In genomic region chr4:10033191-10033881, GRCh38 we compare ENCODE assay signal across 9 cellular contexts.
DNase-seq lines count a peak whose midpoint lies in the region; ATAC-seq and TF ChIP-seq lines count a peak whose summit lies in the region.
"Had no signal": no experiment of that assay in that cellular context is flagged by ENCODE, and none has a peak within 500 bp of the region (broad histone marks: within the 10 kb centered on the region; RNA-seq: fewer than 3 reads in every experiment).

No MANE protein-coding gene starts in this region.

- no peak overlapping the region for H3K4me3 ChIP-seq in NB4 (ENCODE audit: low read depth, low read length)
- no peak overlapping the region for H3K4me3 ChIP-seq in neutrophil (ENCODE audit: low read depth in 1 of 2, low read length in 1 of 2)
- H3K4me3 ChIP-seq: SJSA1 had no signal

- H3K9me3 ChIP-seq in neutrophil: no peaks in the 10 kb centered on the region
- H3K9me3 ChIP-seq: SJSA1 had no signal

- peaks cover 18 to 28% of the 10 kb centered on the region in 2 experiments for H3K4me1 ChIP-seq in neutrophil (ENCODE audit: control insufficient read depth in 1 of 2, insufficient read depth in 1 of 2, low read depth in 1 of 2, low read length in 1 of 2)
- H3K4me1 ChIP-seq: SJSA1 had no signal

- TF ChIP-seq POLR2A in NB4 (IDR thresholded peaks at IDR 0.05; ENCODE audit: extremely low read depth, insufficient read length): no peak

- DNase-seq in EL (peak; percentile 72), NB4 (ENCODE audit: low read depth) (peak; percentile 44), epithelial cell of prostate (ENCODE audit: low read depth, low spot score) (no peak), NCI-H2107 (lab: John Stamatoyannopoulos, UW) (no peak), inferior parietal cortex (ENCODE audit: extremely low spot score) (no peak)

- ATAC-seq in GM21526 (IDR thresholded peaks at IDR 0.05; ENCODE audit: low FRiP score, unreplicated experiment) (no peak), GM19455 (IDR thresholded peaks at IDR 0.05; ENCODE audit: unreplicated experiment) (no peak)

- TF ChIP-seq CTCF in NB4 (IDR thresholded peaks at IDR 0.05; ENCODE audit: low read depth, low read length) (no peak), neutrophil (IDR thresholded peaks at IDR 0.05) (no peak)

- no peaks in the 10 kb centered on the region for H3K27me3 ChIP-seq in neutrophil
- H3K27me3 ChIP-seq: SJSA1 had no signal

- peak overlapping the region; percentile 26 for H3K27ac ChIP-seq in epithelial cell of prostate
- H3K27ac ChIP-seq in neutrophil: peak overlapping the region; percentile 73
- H3K27ac ChIP-seq: SJSA1 had no signal

- H3K36me3 ChIP-seq in neutrophil: no peaks in the 10 kb centered on the region
- H3K36me3 ChIP-seq: SJSA1 had no signal

Comparison
In these comparisons a context has a peak if more than half of its experiments do, and no peak if none do; other contexts are left out.
1. DNase-seq: peak in EL (single experiment) and NB4 (single experiment); none in epithelial cell of prostate (single experiment), NCI-H2107 (single experiment) and inferior parietal cortex (single experiment).